8 cellular contexts compared by ENCODE assay signal in the genomic region with DNA sequence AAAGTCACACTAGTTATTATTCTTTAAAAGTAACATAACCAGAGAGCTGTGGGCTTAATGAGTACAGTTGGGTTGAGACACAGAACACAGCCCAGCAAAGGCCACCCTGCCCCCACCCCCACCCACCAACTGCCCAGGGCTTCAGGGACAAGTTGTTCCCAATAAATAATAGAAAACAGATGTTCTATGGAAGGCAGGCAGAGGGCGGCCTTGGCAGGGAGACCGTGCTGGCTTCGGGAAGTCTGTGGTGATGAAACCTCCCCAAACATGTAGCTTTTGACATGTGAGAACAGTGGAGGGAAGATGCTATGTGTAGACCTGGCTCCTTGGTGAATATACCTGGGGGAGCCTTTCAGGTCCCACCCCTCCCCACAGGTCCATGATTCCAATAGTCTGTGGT. TPM values are rescaled to one million over a fixed set of nuclear protein-coding genes. Genes with fewer than 3 reads are reported as not detected.
DNase-seq lines count a peak whose midpoint lies in the region; ATAC-seq and TF ChIP-seq lines count a peak whose summit lies in the region.
"Had no signal": no experiment of that assay in that cellular context is flagged by ENCODE, and none has a peak within 500 bp of the region (broad histone marks: within the 10 kb centered on the region; RNA-seq: fewer than 3 reads in every experiment).

No MANE protein-coding gene starts in this region.

- DNase-seq in activated naive CD8-positive, alpha-beta T cell treated with anti-CD3 and anti-CD28 coated beads, Interleukin-2, amount 50 U/mL, for 24 hours, result no peak
- DNase-seq in right atrium auricular region (ENCODE audit: low spot score) (peak; percentile 87), colonic mucosa (no peak)
- no peak for DNase-seq in stimulated activated naive B cell treated with anti-CD40 and anti-IgM and Interleukin-4, amounts not matched to agents 10 μg/mL and 1 μg/mL and 100 μg/mL, for 72 hours
- DNase-seq in stimulated activated CD4-positive, alpha-beta T cell treated with anti-CD3 and anti-CD28 coated beads, Interleukin-2, amount 100 ng/mL, for 48 hours, result no peak

- peaks cover 96% of the 10 kb centered on the region for H3K4me1 Mint-ChIP-seq in activated naive CD8-positive, alpha-beta T cell treated with anti-CD3 and anti-CD28 coated beads, Interleukin-2, amount 50 U/mL, for 24 hours
- H3K4me1 Mint-ChIP-seq in stimulated activated naive B cell treated with anti-CD40 and anti-IgM and Interleukin-4, amounts not matched to agents 10 μg/mL and 1 μg/mL and 100 μg/mL, for 72 hours, result peaks cover 71 to 90% of the 10 kb centered on the region in 2 donors

- H3K36me3 Mint-ChIP-seq in activated naive CD8-positive, alpha-beta T cell treated with anti-CD3 and anti-CD28 coated beads, Interleukin-2, amount 50 U/mL, for 24 hours (ENCODE audit: low read depth), result peaks cover 92% of the 10 kb centered on the region
- H3K36me3 Mint-ChIP-seq in stimulated activated naive B cell treated with anti-CD40 and anti-IgM and Interleukin-4, amounts not matched to agents 10 μg/mL and 1 μg/mL and 100 μg/mL, for 72 hours, result peaks cover 78 to 89% of the 10 kb centered on the region in 2 donors

- H3K4me3 Mint-ChIP-seq in activated naive CD8-positive, alpha-beta T cell treated with anti-CD3 and anti-CD28 coated beads, Interleukin-2, amount 50 U/mL, for 24 hours, result peak overlapping the region; percentile 72
- peak overlapping the region; percentile 46 to 75 for H3K4me3 Mint-ChIP-seq in stimulated activated naive B cell treated with anti-CD40 and anti-IgM and Interleukin-4, amounts not matched to agents 10 μg/mL and 1 μg/mL and 100 μg/mL, for 72 hours

- H3K9me3 ChIP-seq in KOPT-K1 (ENCODE audit: insufficient read depth, low read length, poor library complexity, severe bottlenecking), result no peaks in the 10 kb centered on the region
- no peaks in the 10 kb centered on the region for H3K9me3 ChIP-seq in right atrium auricular region
- H3K9me3 ChIP-seq in colonic mucosa, result no peaks in the 10 kb centered on the region
- H3K9me3 ChIP-seq: neutrophil had no signal

- H3K27ac ChIP-seq in KOPT-K1 (ENCODE audit: low read depth, low read length, poor library complexity, severe bottlenecking) (peak overlapping the region; percentile 35), right atrium auricular region (peak overlapping the region; percentile 30 to 53), colonic mucosa (no peak overlapping the region)
- H3K27ac ChIP-seq: neutrophil had no signal

- H3K36me3 ChIP-seq in KOPT-K1 (ENCODE audit: insufficient read depth, low read length) (no peaks in the 10 kb centered on the region), right atrium auricular region (no peaks in the 10 kb centered on the region), colonic mucosa (no peaks in the 10 kb centered on the region)

- H3K4me1 ChIP-seq in right atrium auricular region (peaks cover 0 to 43% of the 10 kb centered on the region in 2 donors), colonic mucosa (no peaks in the 10 kb centered on the region)

- H3K27me3 ChIP-seq in right atrium auricular region (no peaks in the 10 kb centered on the region), colonic mucosa (no peaks in the 10 kb centered on the region)
- H3K27me3 ChIP-seq: neutrophil had no signal

- H3K4me3 ChIP-seq in right atrium auricular region, result no peak overlapping the region
- H3K4me3 ChIP-seq in colonic mucosa, result no peak overlapping the region

- H3K27ac Mint-ChIP-seq in activated naive CD8-positive, alpha-beta T cell treated with anti-CD3 and anti-CD28 coated beads, Interleukin-2, amount 50 U/mL, for 24 hours, result peak overlapping the region; percentile 80
- peak overlapping the region; percentile 86 for H3K27ac Mint-ChIP-seq in stimulated activated naive B cell treated with anti-CD40 and anti-IgM and Interleukin-4, amounts not matched to agents 10 μg/mL and 1 μg/mL and 100 μg/mL, for 72 hours

- H3K9ac ChIP-seq in colonic mucosa (ENCODE audit: low read depth in 2 of 2, low read length in 2 of 2), result no peak overlapping the region

- intact Hi-C loops in colonic mucosa (cut with DNase I), result no loop called here

- H3K27me3 Mint-ChIP-seq in activated naive CD8-positive, alpha-beta T cell treated with anti-CD3 and anti-CD28 coated beads, Interleukin-2, amount 50 U/mL, for 24 hours, result no peaks in the 10 kb centered on the region
- H3K27me3 Mint-ChIP-seq in stimulated activated naive B cell treated with anti-CD40 and anti-IgM and Interleukin-4, amounts not matched to agents 10 μg/mL and 1 μg/mL and 100 μg/mL, for 72 hours, result no peaks in the 10 kb centered on the region

- TF ChIP-seq CTCF in right atrium auricular region (IDR thresholded peaks at IDR 0.05), result peak in 1 of 2 donors; percentile 33
- no peak for TF ChIP-seq CTCF in colonic mucosa (IDR thresholded peaks at IDR 0.05)

- ATAC-seq in activated naive CD8-positive, alpha-beta T cell treated with anti-CD3 and anti-CD28 coated beads, Interleukin-2, amount 50 U/mL, for 24 hours, result no peak
- ATAC-seq in stimulated activated naive B cell treated with anti-CD40 and anti-IgM and Interleukin-4, amounts not matched to agents 10 μg/mL and 1 μg/mL and 100 μg/mL, for 72 hours (replicated peaks), result no peak
- no peak for ATAC-seq in HG03571 (IDR thresholded peaks at IDR 0.05; ENCODE audit: unreplicated experiment)

- no peaks in the 10 kb centered on the region for H3K9me3 Mint-ChIP-seq in activated naive CD8-positive, alpha-beta T cell treated with anti-CD3 and anti-CD28 coated beads, Interleukin-2, amount 50 U/mL, for 24 hours
- peaks cover 0 to 2% of the 10 kb centered on the region in 2 donors for H3K9me3 Mint-ChIP-seq in stimulated activated naive B cell treated with anti-CD40 and anti-IgM and Interleukin-4, amounts not matched to agents 10 μg/mL and 1 μg/mL and 100 μg/mL, for 72 hours

RNA-seq across cellular contexts. Expression of a gene that starts 10.0 kb away (rescaled TPM):
- total RNA-seq in right atrium auricular region, result 1 to 10 TPM; 2.0 to 3.0 TPM
- 1 to 10 TPM; 1.5 to 3.1 TPM for total RNA-seq in colonic mucosa

RNA-seq across cellular contexts. Expression of a gene that starts 39.6 kb away (rescaled TPM):
- total RNA-seq in right atrium auricular region, result 10 to 100 TPM; 11.9 to 13.9 TPM
- 10 to 100 TPM; 23.8 to 50.3 TPM for total RNA-seq in colonic mucosa
